ENCODE assay signal across 1 cellular context in genomic region chr16:53099318-53100130, GRCh38.
TF ChIP-seq lines count a peak whose summit lies in the region.

No MANE protein-coding gene starts in this region.

TF ChIP-seq in HCT116, 20 proteins besides CTCF, POLR2A, EP300 and RAD21 (continued from another document):
- no peak for TF ChIP-seq REST (IDR thresholded peaks at IDR 0.05; ENCODE audit: low read depth)
- peak; percentile 84 for TF ChIP-seq EGR1 (IDR thresholded peaks at IDR 0.05; ENCODE audit: low read depth)
- TF ChIP-seq FOSL1 (IDR thresholded peaks at IDR 0.05; ENCODE audit: low read depth): peak; percentile 57
- peak; percentile 4 for TF ChIP-seq YY1 (IDR thresholded peaks at IDR 0.05; ENCODE audit: extremely low read depth, insufficient replicate concordance, low read depth, low read length)
- TF ChIP-seq POLR2AphosphoS5 (IDR thresholded peaks at IDR 0.05; ENCODE audit: low read depth, low read length): peak; percentile 43; the same call in 1 of the 2 replicates
TF ChIP-seq in HCT116: peak in this region for 9.
